Comparison of ENCODE assay signal across 8 cellular contexts in the genomic region with DNA sequence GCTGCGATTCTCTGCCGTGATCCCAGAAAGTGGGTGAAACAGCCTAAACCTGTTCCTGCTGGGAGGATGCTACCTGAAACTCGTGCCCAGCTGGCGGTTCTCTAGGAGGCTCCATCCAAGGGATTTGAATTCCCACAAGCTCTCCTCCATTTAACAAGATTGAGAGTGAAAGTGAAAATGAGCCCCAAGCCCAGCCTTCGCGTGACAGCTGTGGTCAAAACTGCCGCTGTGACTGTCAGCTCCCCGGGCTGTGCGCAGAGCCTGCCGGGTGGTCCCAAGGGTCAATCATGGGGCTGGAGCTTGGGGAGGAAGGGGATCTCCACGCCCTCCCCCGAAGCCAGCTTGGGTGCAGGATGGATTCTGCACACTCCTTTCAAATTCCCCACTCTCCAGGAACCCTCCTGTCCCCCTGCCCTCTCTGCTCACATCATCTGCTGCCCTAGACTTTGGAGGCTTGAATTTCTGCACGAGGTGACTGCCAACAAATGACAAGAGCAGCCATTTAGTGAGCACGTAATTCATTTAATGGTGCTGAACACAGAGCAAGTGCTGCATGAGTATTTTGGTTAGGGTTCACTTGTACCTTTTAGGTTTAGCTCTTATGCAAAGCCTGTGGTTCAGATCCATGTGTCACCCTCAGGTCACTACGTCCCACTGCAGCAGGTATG. TPM values are rescaled to one million over a fixed set of nuclear protein-coding genes. Genes with fewer than 3 reads are reported as not detected.
DNase-seq lines count a peak whose midpoint lies in the region; ATAC-seq and TF ChIP-seq lines count a peak whose summit lies in the region.

No MANE protein-coding gene starts in this region.

- H3K27ac ChIP-seq in HL-60 (replicated peaks) (no peak overlapping the region), transverse colon (peak overlapping the region; percentile 76 to 91 (median 85))

- peaks cover 12 to 45% (median 23%) of the 10 kb centered on the region in 4 donors for H3K4me1 ChIP-seq in transverse colon

- intact Hi-C loops in transverse colon (cut with DNase I; ENCODE audit: low total_unique reads) = no loop called here

- CTCF ChIA-PET in activated CD4-positive, alpha-beta memory T cell treated with anti-CD3 and anti-CD28 coated beads, Interleukin-2, amount 10 ng/mL, durations not matched to agents 7 days and 5 days (lab: Charles Lee) = interaction anchor here (0.7 to 13.5 kb wide), 17 partner anchors 11 to 166 kb away, joined by 3 to 354 read pairs (median 6); partner anchors contain the start of genes CCDC197, DDX24 and IFI27L1

- H3K27me3 Mint-ChIP-seq in activated CD4-positive, alpha-beta memory T cell treated with anti-CD3 and anti-CD28 coated beads, Interleukin-2, amount 10 ng/mL, durations not matched to agents 7 days and 5 days = no peaks in the 10 kb centered on the region

- DNase-seq in DMS53 treated with DMSO at 0.1 percent for 48 hours (lab: John Stamatoyannopoulos, UW; ENCODE audit: unreplicated experiment) = peak; percentile 12
- no peak for DNase-seq in HL-60 (ENCODE audit: low read depth in 1 of 2, low spot score in 1 of 2)
- DNase-seq in activated CD4-positive, alpha-beta memory T cell treated with anti-CD3 and anti-CD28 coated beads, Interleukin-2, amount 10 ng/mL, durations not matched to agents 7 days and 5 days = peak; percentile 84
- no peak for DNase-seq in left lobe of liver (ENCODE audit: low spot score)
- peak; percentile 61 for DNase-seq in transverse colon
- no peak for DNase-seq in kidney glomerular epithelial cell (lab: John Stamatoyannopoulos, UW)
- no peak for DNase-seq in iPS-NIHi7 (ENCODE audit: extremely low spot score)

- H3K36me3 Mint-ChIP-seq in activated CD4-positive, alpha-beta memory T cell treated with anti-CD3 and anti-CD28 coated beads, Interleukin-2, amount 10 ng/mL, durations not matched to agents 7 days and 5 days (ENCODE audit: low read depth) = peaks cover 48% of the 10 kb centered on the region

- no peaks in the 10 kb centered on the region for H3K36me3 ChIP-seq in transverse colon

- H3K4me1 Mint-ChIP-seq in activated CD4-positive, alpha-beta memory T cell treated with anti-CD3 and anti-CD28 coated beads, Interleukin-2, amount 10 ng/mL, durations not matched to agents 7 days and 5 days = peaks cover 89% of the 10 kb centered on the region

- 11% methylated on average over 2 to 15 of the region's 15 CpGs for WGBS in transverse colon (ENCODE audit: low coverage in 1 of 2), 2 donors

- H3K4me3 Mint-ChIP-seq in activated CD4-positive, alpha-beta memory T cell treated with anti-CD3 and anti-CD28 coated beads, Interleukin-2, amount 10 ng/mL, durations not matched to agents 7 days and 5 days = peak overlapping the region; percentile 80

- no peak for TF ChIP-seq EP300 in transverse colon (IDR thresholded peaks at IDR 0.05; ENCODE audit: low read depth)

- peak overlapping the region; percentile 94 for H3K27ac Mint-ChIP-seq in activated CD4-positive, alpha-beta memory T cell treated with anti-CD3 and anti-CD28 coated beads, Interleukin-2, amount 10 ng/mL, durations not matched to agents 7 days and 5 days

- ATAC-seq in GM19463 (IDR thresholded peaks at IDR 0.05; ENCODE audit: unreplicated experiment) = peak; percentile 28
- ATAC-seq in left lobe of liver = peak; percentile 39

- H3K9me3 Mint-ChIP-seq in activated CD4-positive, alpha-beta memory T cell treated with anti-CD3 and anti-CD28 coated beads, Interleukin-2, amount 10 ng/mL, durations not matched to agents 7 days and 5 days = no peaks in the 10 kb centered on the region

- POLR2A ChIA-PET in activated CD4-positive, alpha-beta memory T cell treated with anti-CD3 and anti-CD28 coated beads, Interleukin-2, amount 10 ng/mL, durations not matched to agents 7 days and 5 days (lab: Charles Lee) = interaction anchor here (1.2 to 13.5 kb wide), 19 partner anchors 8 to 764 kb away, joined by 3 to 616 read pairs (median 6); partner anchors contain the start of genes CCDC197, DDX24, GON7 and IFI27L1

- in situ Hi-C loops in transverse colon (cut with MboI; ENCODE audit: low pct_ligation_motif_present in 1 of 4, low pct_unique_long_range_greater_than_20kb in 1 of 4, low sequenced_read_pairs in 3 of 4) = no loop called here

- H3K4me3 ChIP-seq in HL-60 (replicated peaks; ENCODE audit: insufficient read depth, low read length) (peak overlapping the region; percentile 39), transverse colon (peak overlapping the region in 3 of 4 donors; percentile 12 to 36 (median 21))

- TF ChIP-seq CTCF in HL-60 (IDR thresholded peaks at IDR 0.05; ENCODE audit: insufficient read depth, low read length) (no peak), transverse colon (IDR thresholded peaks at IDR 0.05) (no peak)

- H3K27me3 ChIP-seq in HL-60 (ENCODE audit: insufficient read depth, poor library complexity, severe bottlenecking) = no peaks in the 10 kb centered on the region
- H3K27me3 ChIP-seq in transverse colon = no peaks in the 10 kb centered on the region

- H3K9me3 ChIP-seq in transverse colon = no peaks in the 10 kb centered on the region

- no peak for TF ChIP-seq POLR2A in transverse colon (IDR thresholded peaks at IDR 0.05)

RNA-seq across cellular contexts. Expression of gene ASB2, which starts 5.3 kb away (rescaled TPM):
- 10 to 100 TPM; 93.9 to 99.3 TPM for total RNA-seq in activated CD4-positive, alpha-beta memory T cell treated with anti-CD3 and anti-CD28 coated beads, Interleukin-2, amount 10 ng/mL, durations not matched to agents 7 days and 5 days
- total RNA-seq in left lobe of liver = 0.20 TPM
- 10 to 100 TPM; 22.1 to 35.8 (median 27.9) TPM for total RNA-seq in transverse colon

RNA-seq across cellular contexts. Expression of gene CCDC197, which starts 26.0 kb away (rescaled TPM):
- total RNA-seq in activated CD4-positive, alpha-beta memory T cell treated with anti-CD3 and anti-CD28 coated beads, Interleukin-2, amount 10 ng/mL, durations not matched to agents 7 days and 5 days = under 1 TPM in 1 of 2 experiments, not detected in 1; 0.45 TPM
- total RNA-seq in left lobe of liver = not detected
- not detected for total RNA-seq in transverse colon

RNA-seq across cellular contexts. Expression of gene FAM181A, which starts 44.0 kb away (rescaled TPM):
- not detected for total RNA-seq in activated CD4-positive, alpha-beta memory T cell treated with anti-CD3 and anti-CD28 coated beads, Interleukin-2, amount 10 ng/mL, durations not matched to agents 7 days and 5 days
- total RNA-seq in left lobe of liver (not detected), transverse colon (not detected)

RNA-seq across cellular contexts. Expression of gene OTUB2, which starts 55.0 kb away (rescaled TPM):
- 1 to 10 TPM; 7.3 to 7.9 TPM for total RNA-seq in activated CD4-positive, alpha-beta memory T cell treated with anti-CD3 and anti-CD28 coated beads, Interleukin-2, amount 10 ng/mL, durations not matched to agents 7 days and 5 days
- total RNA-seq in left lobe of liver (1.1 TPM), transverse colon (1 to 10 TPM in 2 of 4 donors, not detected in 2; 2.6 to 2.7 TPM)

Comparison
In these comparisons a context has a peak if more than half of its experiments do, and no peak if none do; other contexts are left out.
1. DNase-seq: peak in DMS53 treated with DMSO at 0.1 percent for 48 hours (single experiment), activated CD4-positive, alpha-beta memory T cell treated with anti-CD3 and anti-CD28 coated beads, Interleukin-2, amount 10 ng/mL, durations not matched to agents 7 days and 5 days (single experiment) and transverse colon (single experiment); none in HL-60 (0 of 2), left lobe of liver (single experiment), kidney glomerular epithelial cell (single experiment) and iPS-NIHi7 (single experiment).
2. RNA of gene ASB2, which starts 5.3 kb away (total RNA-seq): 93.9 to 99.3 TPM in activated CD4-positive, alpha-beta memory T cell treated with anti-CD3 and anti-CD28 coated beads, Interleukin-2, amount 10 ng/mL, durations not matched to agents 7 days and 5 days and 22.1 to 35.8 TPM in transverse colon; 0.20 TPM in left lobe of liver (single experiment); every median in the first group is over 10 times any median in the second.